8 cellular contexts compared by ENCODE assay signal in genomic region chr1:206590025-206590834, GRCh38. TPM values are rescaled to one million over a fixed set of nuclear protein-coding genes. Genes with fewer than 3 reads are reported as not detected.
DNase-seq lines count a peak whose midpoint lies in the region; ATAC-seq and TF ChIP-seq lines count a peak whose summit lies in the region.

No MANE protein-coding gene starts in this region.

- H3K4me3 Mint-ChIP-seq in CD14-positive monocyte: no peak overlapping the region

- H2AFZ ChIP-seq in mammary epithelial cell (ENCODE audit: low read depth, low read length): no peak overlapping the region

- no peaks in the 10 kb centered on the region for H3K9me3 Mint-ChIP-seq in CD14-positive monocyte

- no peak overlapping the region for H3K9ac ChIP-seq in mammary epithelial cell (ENCODE audit: insufficient read depth, low read length)

- intact Hi-C loops in CD14-positive monocyte (cut with micrococcal nuclease) (no loop called here), mammary epithelial cell (cut with micrococcal nuclease) (loop anchor here (5.0 kb wide), 1 partner anchor 392 kb away; no protein-coding TSS in a partner anchor)

- BruUV-seq in mammary epithelial cell (replicated peaks; lab: Mats Ljungman, UMichigan): no TSS peak

- H3K36me3 ChIP-seq in SJCRH30 (peaks cover 29% of the 10 kb centered on the region), mammary epithelial cell (ENCODE audit: insufficient read depth, low read length) (peaks cover 17% of the 10 kb centered on the region)

- dilution Hi-C loops in mammary epithelial cell (cut with HindIII; ENCODE audit: low sequenced_read_pairs): no loop called here

- peaks cover 67 to 80% of the 10 kb centered on the region in 2 donors for H3K36me3 Mint-ChIP-seq in CD14-positive monocyte

- H3K4me1 ChIP-seq in SJCRH30 (peaks cover 40% of the 10 kb centered on the region), mammary epithelial cell (ENCODE audit: insufficient read depth, low read length) (peaks cover 48% of the 10 kb centered on the region)

- H3K27ac Mint-ChIP-seq in CD14-positive monocyte: peak overlapping the region in 4 of 7 donors; percentile 21 to 50 (median 28)

- peak; percentile 59 for ATAC-seq in GM21717 (IDR thresholded peaks at IDR 0.05; ENCODE audit: unreplicated experiment)

- CTCF ChIA-PET in mammary epithelial cell (lab: Charles Lee; ENCODE audit: low non-redundant PET): interaction anchor here (1.0 kb wide), 1 partner anchor 100 kb away, joined by 4 read pairs; no protein-coding TSS in a partner anchor

- H3K4me1 Mint-ChIP-seq in CD14-positive monocyte: peaks cover 3% of the 10 kb centered on the region

- no peaks in the 10 kb centered on the region for H4K20me1 ChIP-seq in mammary epithelial cell (ENCODE audit: insufficient read depth, low read length)

- H3K9me3 ChIP-seq in SJCRH30 (replicated peaks): no peaks in the 10 kb centered on the region
- H3K9me3 ChIP-seq in mammary epithelial cell (replicated peaks; ENCODE audit: insufficient read depth, low read length): no peaks in the 10 kb centered on the region

- no peaks in the 10 kb centered on the region for H3K79me2 ChIP-seq in mammary epithelial cell (ENCODE audit: insufficient read depth, low read length)

- DNase-seq in CD14-positive monocyte (ENCODE audit: low spot score) (no peak), SJCRH30 (peak in 1 of 2 experiments; percentile 30), mammary epithelial cell (peak; percentile 96), retinal pigment epithelial cell (ENCODE audit: low read depth) (no peak), NCI-H1417 (lab: John Stamatoyannopoulos, UW) (no peak), T1000 (lab: John Stamatoyannopoulos, UW) (no peak), NCI-H1105 treated with DMSO at 0.1 percent for 48 hours (lab: John Stamatoyannopoulos, UW) (no peak)

- H3K4me2 ChIP-seq in mammary epithelial cell (ENCODE audit: insufficient read depth, low read depth, low read length): peak overlapping the region; percentile 51

- 39% methylated on average over 8 of the region's 8 CpGs for WGBS in mammary epithelial cell (ENCODE audit: low coverage, missing lambda C conversion rate)

- in situ Hi-C loops in mammary epithelial cell (cut with MboI; ENCODE audit: low sequenced_read_pairs in 2 of 2): loop anchor here in 1 of 2 donors (5.0 kb wide), 1 partner anchor 88 kb away; no protein-coding TSS in a partner anchor

- H3K27me3 Mint-ChIP-seq in CD14-positive monocyte (ENCODE audit: low read depth in 3 of 3): no peaks in the 10 kb centered on the region

- H3K27ac ChIP-seq in SJCRH30 (peak overlapping the region; percentile 75), mammary epithelial cell (ENCODE audit: insufficient read depth, low read depth, low read length) (peak overlapping the region; percentile 26)

- H3K4me3 ChIP-seq in SJCRH30 (no peak overlapping the region), mammary epithelial cell (replicated peaks in 1 of 3; ENCODE audit: insufficient read depth in 1 of 3, low read depth in 2 of 3, low read length in 3 of 3) (no peak overlapping the region), retinal pigment epithelial cell (ENCODE audit: low read length) (no peak overlapping the region)

- no peaks in the 10 kb centered on the region for H3K27me3 ChIP-seq in SJCRH30
- no peaks in the 10 kb centered on the region for H3K27me3 ChIP-seq in mammary epithelial cell (ENCODE audit: insufficient read depth, low read length)

- TF ChIP-seq CTCF in CD14-positive monocyte (IDR thresholded peaks at IDR 0.05) (peak; percentile 43), mammary epithelial cell (conservative IDR thresholded peaks at IDR 0.05 in 1 of 2, IDR thresholded peaks at IDR 0.05 in 1 of 2; ENCODE audit: extremely low read depth in 1 of 2, insufficient read depth in 1 of 2, low read depth in 1 of 2, low read length in 2 of 2) (peak; percentile 35 to 36), retinal pigment epithelial cell (conservative IDR thresholded peaks at IDR 0.05; ENCODE audit: low read depth, low read length) (peak; percentile 53)

RNA-seq across cellular contexts. Expression of gene EIF2D, which starts 22.0 kb away (rescaled TPM):
- polyA plus RNA-seq in CD14-positive monocyte (10 to 100 TPM; 16.4 to 16.8 TPM), mammary epithelial cell (58.9 TPM)
- 36.7 and 39.6 TPM in 2 replicates for total RNA-seq in SJCRH30 (2014; rRNA removed; shearing (Covaris generic))
- total RNA-seq in mammary epithelial cell: 10 to 100 TPM; 43.0 to 44.0 TPM
- polyA minus RNA-seq in mammary epithelial cell: 35.4 TPM

RNA-seq across cellular contexts. Expression of gene DYRK3, which starts 45.1 kb away (rescaled TPM):
- polyA plus RNA-seq in CD14-positive monocyte (not detected), mammary epithelial cell (12.3 TPM)
- 12.7 and 14.4 TPM in 2 replicates for total RNA-seq in SJCRH30 (2014; rRNA removed; shearing (Covaris generic))
- total RNA-seq in mammary epithelial cell: 10 to 100 TPM; 23.2 to 35.3 TPM
- polyA minus RNA-seq in mammary epithelial cell: 22.6 TPM
